15 cellular contexts compared by ENCODE assay signal in the genomic region with DNA sequence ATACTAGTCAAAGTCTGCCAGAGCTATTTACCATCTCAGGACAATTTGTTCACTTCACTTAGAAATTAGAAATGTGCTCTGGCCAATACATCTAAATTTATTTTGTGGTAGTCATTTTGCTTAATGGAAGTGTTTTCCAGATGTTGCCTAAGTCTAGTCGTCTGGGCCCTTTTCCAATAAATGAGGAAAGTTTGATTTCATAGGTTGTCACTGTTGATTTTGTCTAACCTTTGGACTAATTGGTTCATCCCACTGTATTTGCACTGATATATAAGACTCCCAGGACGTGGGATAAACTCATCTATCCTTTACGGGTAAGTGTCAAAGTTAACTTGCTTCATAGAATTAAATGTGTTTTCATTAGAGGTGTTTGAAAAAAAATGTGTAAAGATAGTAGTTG. TPM values are rescaled to one million over a fixed set of nuclear protein-coding genes. Genes with fewer than 3 reads are reported as not detected.
DNase-seq lines count a peak whose midpoint lies in the region; ATAC-seq lines count a peak whose summit lies in the region.
"Had no signal": no experiment of that assay in that cellular context is flagged by ENCODE, and none has a peak within 500 bp of the region (broad histone marks: within the 10 kb centered on the region; RNA-seq: fewer than 3 reads in every experiment).

PRG4 (plus strand) TSS at position 300 of the 400 bp plus-strand sequence.

- no peak within 1 kb of the TSS for H3K4me3 ChIP-seq in skeletal muscle cell (ENCODE audit: low read depth, low read length)
- H3K4me3 ChIP-seq: body of pancreas had no signal

- H3K4me3 Mint-ChIP-seq in activated T-cell treated with anti-CD3 and anti-CD28 coated beads, Interleukin-2, amount 50 U/mL, for 72 hours: peak within 1 kb of the TSS; percentile 19 to 22
- H3K4me3 Mint-ChIP-seq in activated T-cell treated with anti-CD3 and anti-CD28 coated beads, Interleukin-2, amount 50 U/mL, for 24 hours: no peak within 1 kb of the TSS
- H3K4me3 Mint-ChIP-seq in activated CD8-positive, alpha-beta memory T cell treated with anti-CD3 and anti-CD28 coated beads, Interleukin-2, amount 10 ng/mL, durations not matched to agents 7 days and 5 days: no peak within 1 kb of the TSS

- ATAC-seq in activated T-cell treated with anti-CD3 and anti-CD28 coated beads, Interleukin-2, amount 50 U/mL, for 72 hours (replicated peaks in 1 of 2): no peak
- ATAC-seq in GM21526 (IDR thresholded peaks at IDR 0.05; ENCODE audit: low FRiP score, unreplicated experiment) (no peak), HG03469 (IDR thresholded peaks at IDR 0.05; ENCODE audit: unreplicated experiment) (no peak)
- no peak for ATAC-seq in activated CD8-positive, alpha-beta memory T cell treated with anti-CD3 and anti-CD28 coated beads, Interleukin-2, amount 10 ng/mL, durations not matched to agents 7 days and 5 days
- ATAC-seq: body of pancreas, HCT116 had no signal

- H3K9me3 Mint-ChIP-seq in activated T-cell treated with anti-CD3 and anti-CD28 coated beads, Interleukin-2, amount 50 U/mL, for 72 hours: no peaks in the 10 kb centered on the region
- no peaks in the 10 kb centered on the region for H3K9me3 Mint-ChIP-seq in activated T-cell treated with anti-CD3 and anti-CD28 coated beads, Interleukin-2, amount 50 U/mL, for 24 hours
- H3K9me3 Mint-ChIP-seq in activated CD8-positive, alpha-beta memory T cell treated with anti-CD3 and anti-CD28 coated beads, Interleukin-2, amount 10 ng/mL, durations not matched to agents 7 days and 5 days (ENCODE audit: low read depth): no peaks in the 10 kb centered on the region
- H3K9me3 Mint-ChIP-seq: CD4-positive, alpha-beta memory T cell had no signal

- peak within 1 kb of the TSS; percentile 50 for H3K27ac Mint-ChIP-seq in activated T-cell treated with anti-CD3 and anti-CD28 coated beads, Interleukin-2, amount 50 U/mL, for 72 hours
- H3K27ac Mint-ChIP-seq in activated T-cell treated with anti-CD3 and anti-CD28 coated beads, Interleukin-2, amount 50 U/mL, for 24 hours: no peak within 1 kb of the TSS
- H3K27ac Mint-ChIP-seq in activated CD8-positive, alpha-beta memory T cell treated with anti-CD3 and anti-CD28 coated beads, Interleukin-2, amount 10 ng/mL, durations not matched to agents 7 days and 5 days: no peak within 1 kb of the TSS

- no peaks in the 10 kb centered on the region for H3K36me3 Mint-ChIP-seq in activated T-cell treated with anti-CD3 and anti-CD28 coated beads, Interleukin-2, amount 50 U/mL, for 72 hours (ENCODE audit: insufficient read depth in 2 of 2)
- no peaks in the 10 kb centered on the region for H3K36me3 Mint-ChIP-seq in activated T-cell treated with anti-CD3 and anti-CD28 coated beads, Interleukin-2, amount 50 U/mL, for 24 hours (ENCODE audit: low read depth)
- no peaks in the 10 kb centered on the region for H3K36me3 Mint-ChIP-seq in activated CD8-positive, alpha-beta memory T cell treated with anti-CD3 and anti-CD28 coated beads, Interleukin-2, amount 10 ng/mL, durations not matched to agents 7 days and 5 days
- H3K36me3 Mint-ChIP-seq: CD4-positive, alpha-beta memory T cell had no signal

- H3K27me3 Mint-ChIP-seq in activated T-cell treated with anti-CD3 and anti-CD28 coated beads, Interleukin-2, amount 50 U/mL, for 72 hours (ENCODE audit: low read depth): no peaks in the 10 kb centered on the region
- H3K27me3 Mint-ChIP-seq in activated T-cell treated with anti-CD3 and anti-CD28 coated beads, Interleukin-2, amount 50 U/mL, for 24 hours: no peaks in the 10 kb centered on the region
- H3K27me3 Mint-ChIP-seq in activated CD8-positive, alpha-beta memory T cell treated with anti-CD3 and anti-CD28 coated beads, Interleukin-2, amount 10 ng/mL, durations not matched to agents 7 days and 5 days: peaks cover 20% of the 10 kb centered on the region
- H3K27me3 Mint-ChIP-seq: CD4-positive, alpha-beta memory T cell had no signal

- peaks cover 61% of the 10 kb centered on the region for H3K4me1 Mint-ChIP-seq in activated T-cell treated with anti-CD3 and anti-CD28 coated beads, Interleukin-2, amount 50 U/mL, for 72 hours (ENCODE audit: low read depth)
- peaks cover 54% of the 10 kb centered on the region for H3K4me1 Mint-ChIP-seq in activated T-cell treated with anti-CD3 and anti-CD28 coated beads, Interleukin-2, amount 50 U/mL, for 24 hours (ENCODE audit: low read depth)
- H3K4me1 Mint-ChIP-seq in activated CD8-positive, alpha-beta memory T cell treated with anti-CD3 and anti-CD28 coated beads, Interleukin-2, amount 10 ng/mL, durations not matched to agents 7 days and 5 days: no peaks in the 10 kb centered on the region

- CTCF ChIA-PET in activated CD8-positive, alpha-beta memory T cell treated with anti-CD3 and anti-CD28 coated beads, Interleukin-2, amount 10 ng/mL, durations not matched to agents 7 days and 5 days (lab: Charles Lee): no interaction called here

- DNase-seq in activated T-cell treated with anti-CD3 and anti-CD28 coated beads, Interleukin-2, amount 50 U/mL, for 72 hours: no peak
- no peak for DNase-seq in activated T-cell treated with anti-CD3 and anti-CD28 coated beads, Interleukin-2, amount 50 U/mL, for 24 hours
- DNase-seq in NCI-H69 (lab: John Stamatoyannopoulos, UW) (peak; percentile 86), fibroblast of peridontal ligament (ENCODE audit: extremely low read depth) (peak; percentile 63), skeletal muscle cell (ENCODE audit: low read depth) (peak; percentile 68)
- DNase-seq in activated CD8-positive, alpha-beta memory T cell treated with anti-CD3 and anti-CD28 coated beads, Interleukin-2, amount 10 ng/mL, durations not matched to agents 7 days and 5 days: no peak
- DNase-seq: activated effector memory CD4-positive, alpha-beta T cell treated with Interleukin-2 at 50 U/mL for 16 hours; body of pancreas; CD4-positive, alpha-beta memory T cell; NCI-H345; retina; SW 1271 had no signal

RNA-seq across cellular contexts. Expression of gene PRG4, which starts in this region (rescaled TPM):
- total RNA-seq in activated T-cell treated with anti-CD3 and anti-CD28 coated beads, Interleukin-2, amount 50 U/mL, for 72 hours: 1 to 10 TPM; 1.7 to 8.8 TPM
- under 1 TPM in 1 of 2 experiments, not detected in 1; 0.05 TPM for total RNA-seq in activated CD8-positive, alpha-beta memory T cell treated with anti-CD3 and anti-CD28 coated beads, Interleukin-2, amount 10 ng/mL, durations not matched to agents 7 days and 5 days

Comparison
In these comparisons a context has a peak if more than half of its experiments do, and no peak if none do; other contexts are left out.
1. H3K4me3 Mint-ChIP-seq: peak in activated T-cell treated with anti-CD3 and anti-CD28 coated beads, Interleukin-2, amount 50 U/mL, for 72 hours (2 of 2); none in activated T-cell treated with anti-CD3 and anti-CD28 coated beads, Interleukin-2, amount 50 U/mL, for 24 hours (single experiment) and activated CD8-positive, alpha-beta memory T cell treated with anti-CD3 and anti-CD28 coated beads, Interleukin-2, amount 10 ng/mL, durations not matched to agents 7 days and 5 days (single experiment).
2. DNase-seq: peak in NCI-H69 (single experiment), fibroblast of peridontal ligament (single experiment) and skeletal muscle cell (single experiment); none in activated T-cell treated with anti-CD3 and anti-CD28 coated beads, Interleukin-2, amount 50 U/mL, for 72 hours (0 of 2), activated T-cell treated with anti-CD3 and anti-CD28 coated beads, Interleukin-2, amount 50 U/mL, for 24 hours (single experiment) and activated CD8-positive, alpha-beta memory T cell treated with anti-CD3 and anti-CD28 coated beads, Interleukin-2, amount 10 ng/mL, durations not matched to agents 7 days and 5 days (single experiment).